16 cellular contexts compared by ENCODE assay signal in the genomic region with DNA sequence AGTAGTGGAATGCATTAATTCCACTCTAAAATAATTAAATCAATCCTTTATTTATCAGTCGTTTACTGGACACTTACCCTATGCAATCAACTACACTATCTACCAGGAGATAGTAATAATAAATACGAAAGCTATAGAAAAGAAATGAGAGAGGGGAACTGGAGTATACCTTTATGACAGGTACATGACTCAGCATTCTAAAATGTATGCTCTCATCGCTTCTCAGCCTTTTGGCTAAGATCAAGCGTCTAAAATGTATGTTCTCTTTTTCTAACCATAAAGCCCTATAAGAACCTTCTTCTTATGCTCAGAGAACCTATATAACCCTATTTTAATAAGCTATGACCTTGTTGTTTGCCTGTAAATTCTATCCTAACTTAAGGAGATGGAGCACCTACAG.
A peak's percentile ranks its signal among the peaks of the same experiment; 100 is the strongest.
DNase-seq lines count a peak whose midpoint lies in the region; ATAC-seq, FAIRE-seq and TF ChIP-seq lines count a peak whose summit lies in the region.
"Had no signal": no experiment of that assay in that cellular context is flagged by ENCODE, and none has a peak within 500 bp of the region (broad histone marks: within the 10 kb centered on the region; RNA-seq: fewer than 3 reads in every experiment).

No MANE protein-coding gene starts in this region.

- no peak overlapping the region for H3K4me3 ChIP-seq in A549
- no peak overlapping the region for H3K4me3 ChIP-seq in PC-3 (ENCODE audit: low read length)
- peak overlapping the region in 2 of 59 donors; percentile 33 to 38 for H3K4me3 ChIP-seq in dorsolateral prefrontal cortex
- no peak overlapping the region for H3K4me3 ChIP-seq in mesendoderm (ENCODE audit: low read length)
- H3K4me3 ChIP-seq: GM12878, GM23248, HAP-1 had no signal

- POLR2A ChIA-PET in A549 (lab: Yijun Ruan, JAX), result no interaction called here
- POLR2A ChIA-PET in PC-3 (lab: Charles Lee; ENCODE audit: unreplicated experiment), result no interaction called here

- intact Hi-C loops in PC-3 (cut with micrococcal nuclease), result no loop called here
- intact Hi-C loops in dorsolateral prefrontal cortex (cut with DNase I), result loop anchor here in 1 of 2 donors (5.0 kb wide), 1 partner anchor 49 kb away; no protein-coding TSS in a partner anchor
- intact Hi-C loops in posterior vena cava (cut with DNase I), result no loop called here

- TF ChIP-seq RAD21 in A549 (conservative IDR thresholded peaks at IDR 0.05 in 1 of 2, IDR thresholded peaks at IDR 0.05 in 1 of 2), result no peak

- no peak overlapping the region for H3K4ac ChIP-seq in mesendoderm (ENCODE audit: low read depth, low read length)

- H4K20me1 ChIP-seq in PC-3 (ENCODE audit: low read length), result no peaks in the 10 kb centered on the region

- BruUV-seq in PC-3 (replicated peaks; lab: Mats Ljungman, UMichigan), result no TSS peak

- ATAC-seq in A549, result no peak
- ATAC-seq in PC-3, result no peak
- ATAC-seq: GM12878 had no signal

- H2AK5ac ChIP-seq in mesendoderm (ENCODE audit: low read length), result no peak overlapping the region

- H3K27ac ChIP-seq in A549 (no peak overlapping the region), PC-3 (ENCODE audit: low read length) (no peak overlapping the region), dorsolateral prefrontal cortex (peak overlapping the region in 56 of 59 donors; percentile 6 to 95 (median 82)), mesendoderm (ENCODE audit: low read depth, low read length) (no peak overlapping the region)
- H3K27ac ChIP-seq: C4-2B, GM23248 had no signal

- H4K8ac ChIP-seq in mesendoderm (ENCODE audit: low read depth, low read length), result no peak overlapping the region

- H2BK5ac ChIP-seq in mesendoderm (ENCODE audit: low read length), result no peak overlapping the region

- H3K79me1 ChIP-seq in mesendoderm (ENCODE audit: low read length), result no peaks in the 10 kb centered on the region

- no peak for TF ChIP-seq CTCF in A549 (IDR thresholded peaks at IDR 0.05)
- TF ChIP-seq CTCF in PC-3 (conservative IDR thresholded peaks at IDR 0.05; ENCODE audit: low read depth, low read length), result no peak
- no peak for TF ChIP-seq CTCF in dorsolateral prefrontal cortex (IDR thresholded peaks at IDR 0.05 in 54 of 56, conservative IDR thresholded peaks at IDR 0.05 in 2 of 56; ENCODE audit: low read depth in 1 of 56, partially characterized antibody in 56 of 56)

- no peaks in the 10 kb centered on the region for H3F3A ChIP-seq in PC-3 (ENCODE audit: low read length, unreplicated experiment)

- no peak overlapping the region for H2BK120ac ChIP-seq in mesendoderm (ENCODE audit: low read depth, low read length)

- H3K9ac ChIP-seq in PC-3 (ENCODE audit: low read length) (no peak overlapping the region), mesendoderm (ENCODE audit: low read length) (no peak overlapping the region)
- H3K9ac ChIP-seq: GM23248 had no signal

- H3K4me1 ChIP-seq in A549 (no peaks in the 10 kb centered on the region), PC-3 (ENCODE audit: insufficient read depth, low read length) (no peaks in the 10 kb centered on the region), mesendoderm (ENCODE audit: control insufficient read depth, low read depth, low read length) (no peaks in the 10 kb centered on the region)
- H3K4me1 ChIP-seq: BE2C, HAP-1 had no signal

- no peak for TF ChIP-seq EP300 in A549 (IDR thresholded peaks at IDR 0.05)

- H3K56ac ChIP-seq in mesendoderm (ENCODE audit: low read length), result no peak overlapping the region

- no peak overlapping the region for H4K5ac ChIP-seq in mesendoderm (ENCODE audit: low read length)

- H3K79me2 ChIP-seq in PC-3 (ENCODE audit: low read length), result no peaks in the 10 kb centered on the region
- H3K79me2 ChIP-seq in mesendoderm (ENCODE audit: control insufficient read depth, insufficient read depth, low read length), result no peaks in the 10 kb centered on the region

- no peak overlapping the region for H2BK15ac ChIP-seq in mesendoderm (replicated peaks; ENCODE audit: low read depth)

- CTCF ChIA-PET in A549 (lab: Yijun Ruan, JAX) (no interaction called here), PC-3 (lab: Charles Lee) (no interaction called here)

- H3K18ac ChIP-seq in mesendoderm (ENCODE audit: low read length), result no peak overlapping the region

- H2AFZ ChIP-seq in PC-3 (ENCODE audit: low read length), result no peak overlapping the region
- H2AFZ ChIP-seq: GM23248 had no signal

- FAIRE-seq in A549 (lab: Jason Lieb, UNC) (no peak), H54 (lab: Jason Lieb, UNC) (no peak)
- FAIRE-seq: GM12878, GM18507 had no signal

- no peaks in the 10 kb centered on the region for H3K27me3 ChIP-seq in PC-3 (ENCODE audit: low read length)
- H3K27me3 ChIP-seq in dorsolateral prefrontal cortex, result no peaks in the 10 kb centered on the region
- H3K27me3 ChIP-seq in mesendoderm (ENCODE audit: insufficient read depth, low read length, poor library complexity), result no peaks in the 10 kb centered on the region
- H3K27me3 ChIP-seq: BE2C had no signal

- DNase-seq in A549 (ENCODE audit: low read depth in 1 of 2, low spot score in 1 of 2) (no peak), PC-3 (peak; percentile 1), dorsolateral prefrontal cortex (no peak), mesendoderm (peak; percentile 28), posterior vena cava (ENCODE audit: low spot score) (no peak), H54 (ENCODE audit: insufficient read length, low spot score) (no peak), NCI-H1417 (lab: John Stamatoyannopoulos, UW) (no peak), amygdala (lab: John Stamatoyannopoulos, UW) (no peak)
- DNase-seq: BE2C; CD4-positive, alpha-beta memory T cell; DMS79; GM23248 had no signal

- H3K36me3 ChIP-seq in PC-3 (ENCODE audit: low read depth, low read length) (no peaks in the 10 kb centered on the region), mesendoderm (ENCODE audit: control insufficient read depth, insufficient read depth, low read length) (no peaks in the 10 kb centered on the region)
- H3K36me3 ChIP-seq: BE2C, HAP-1 had no signal

- no peak overlapping the region for H3K4me2 ChIP-seq in A549
- no peak overlapping the region for H3K4me2 ChIP-seq in PC-3 (ENCODE audit: low read length)
- H3K4me2 ChIP-seq in mesendoderm (ENCODE audit: low read length), result no peak overlapping the region

- H3K9me2 ChIP-seq in PC-3 (replicated peaks; ENCODE audit: low read length), result no peaks in the 10 kb centered on the region

- TF ChIP-seq POLR2A in A549 (IDR thresholded peaks at IDR 0.05; ENCODE audit: low read length) (no peak), H54 (IDR thresholded peaks at IDR 0.05; ENCODE audit: low read depth, low read length) (no peak)

- H3K9me3 ChIP-seq in A549, result no peaks in the 10 kb centered on the region
- no peaks in the 10 kb centered on the region for H3K9me3 ChIP-seq in PC-3 (ENCODE audit: low read length)
- H3K9me3 ChIP-seq: BE2C, HAP-1 had no signal

- WGBS in A549 (ENCODE audit: missing lambda C conversion rate), result 29% methylated on average over 4 of the region's 4 CpGs
- no CpG with 5 or more reads among the region's 4 CpGs for WGBS in mesendoderm (ENCODE audit: extremely low coverage, insufficient coverage, low lambda C conversion rate)

- H3K23ac ChIP-seq in mesendoderm (ENCODE audit: low read length), result no peak overlapping the region

TF ChIP-seq in A549, 52 proteins besides CTCF, POLR2A, EP300 and RAD21:
- no peak for TF ChIP-seq CBX2 (IDR thresholded peaks at IDR 0.05; ENCODE audit: borderline replicate concordance, low read depth)
- TF ChIP-seq MAFK (IDR thresholded peaks at IDR 0.05; ENCODE audit: partially characterized antibody), result peak; percentile 47
- TF ChIP-seq NFE2L2 (conservative IDR thresholded peaks at IDR 0.05; ENCODE audit: low read length), result 0 out of 2 replicates have a peak, but pooled peaks have one; percentile 10

Comparison
In these comparisons a context has a peak if more than half of its experiments do, and no peak if none do; other contexts are left out.
1. DNase-seq: peak in PC-3 (single experiment) and mesendoderm (single experiment); none in A549 (0 of 2), dorsolateral prefrontal cortex (0 of 10), posterior vena cava (single experiment), H54 (single experiment), NCI-H1417 (0 of 3) and amygdala (0 of 56).
2. H3K27ac ChIP-seq: peak in dorsolateral prefrontal cortex (56 of 59); none in A549 (0 of 2), PC-3 (single experiment) and mesendoderm (single experiment).